20 cellular contexts compared by ENCODE assay signal in the genomic region with DNA sequence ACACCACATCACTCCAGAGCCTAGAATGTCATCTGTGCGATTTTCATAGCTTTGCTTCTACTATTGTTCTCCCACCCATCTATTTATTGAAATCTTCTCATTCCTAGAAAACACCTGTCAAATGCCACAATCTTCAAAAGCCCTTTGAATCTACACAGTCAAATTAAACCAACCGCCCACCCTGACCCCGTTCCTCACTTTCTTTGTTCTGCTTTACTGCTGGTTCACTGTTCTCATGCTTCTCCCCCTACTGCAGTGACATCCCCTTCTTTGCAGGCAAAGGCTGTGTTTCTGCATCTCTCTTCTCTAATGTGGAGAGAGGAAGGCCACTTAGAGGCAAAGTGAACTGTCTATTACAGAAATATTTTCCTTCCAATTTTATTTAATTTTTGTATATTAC.
"Had no signal": no experiment of that assay in that cellular context is flagged by ENCODE, and none has a peak within 500 bp of the region (broad histone marks: within the 10 kb centered on the region; RNA-seq: fewer than 3 reads in every experiment).

No MANE protein-coding gene starts in this region.

- DNase-seq: Kasumi-1, KG1, MM.1S, NCI-H1092 treated with DMSO at 0.1 percent for 48 hours, NCI-H1436 treated with DMSO at 0.1 percent for 48 hours, NCI-H187, NCI-H2029, NCI-H2081 treated with DMSO at 0.1 percent for 48 hours, NCI-H2171, NCI-H226, NCI-H446, NCI-H510A, NCI-H524 treated with DMSO at 0.1 percent for 48 hours, NCI-H69, NCI-H774, PC-3, SHP77, SK-N-SH, SW 1271 had no signal

- ATAC-seq: Panc1, PC-3 had no signal
